ENCODE assay signal across 1 cellular context in the genomic region with DNA sequence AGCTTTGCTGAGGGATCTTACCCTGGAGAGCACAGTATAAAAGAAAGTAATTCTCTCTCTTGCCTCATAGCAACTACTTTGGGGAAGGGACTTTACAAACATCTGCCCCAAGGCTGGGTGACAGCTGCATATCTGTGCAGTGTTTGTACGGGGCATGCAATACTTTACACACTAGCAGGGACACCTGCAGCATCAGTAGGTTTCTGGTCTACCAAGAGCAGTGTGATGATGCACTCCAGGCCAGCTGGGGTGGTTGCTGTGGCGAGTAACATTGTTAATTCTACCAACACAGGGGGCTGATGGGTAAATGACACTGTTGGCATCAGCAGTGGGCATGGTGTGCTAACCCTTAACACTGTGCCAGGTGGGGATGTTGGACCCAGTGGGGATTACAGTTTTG.
A peak's percentile ranks its signal among the peaks of the same experiment; 100 is the strongest.
TF ChIP-seq lines count a peak whose summit lies in the region.

No MANE protein-coding gene starts in this region.

TF ChIP-seq in GM12878, 131 proteins besides CTCF, POLR2A, EP300 and RAD21 (continued from another document and continues in another):
- TF ChIP-seq, protein P1, sequence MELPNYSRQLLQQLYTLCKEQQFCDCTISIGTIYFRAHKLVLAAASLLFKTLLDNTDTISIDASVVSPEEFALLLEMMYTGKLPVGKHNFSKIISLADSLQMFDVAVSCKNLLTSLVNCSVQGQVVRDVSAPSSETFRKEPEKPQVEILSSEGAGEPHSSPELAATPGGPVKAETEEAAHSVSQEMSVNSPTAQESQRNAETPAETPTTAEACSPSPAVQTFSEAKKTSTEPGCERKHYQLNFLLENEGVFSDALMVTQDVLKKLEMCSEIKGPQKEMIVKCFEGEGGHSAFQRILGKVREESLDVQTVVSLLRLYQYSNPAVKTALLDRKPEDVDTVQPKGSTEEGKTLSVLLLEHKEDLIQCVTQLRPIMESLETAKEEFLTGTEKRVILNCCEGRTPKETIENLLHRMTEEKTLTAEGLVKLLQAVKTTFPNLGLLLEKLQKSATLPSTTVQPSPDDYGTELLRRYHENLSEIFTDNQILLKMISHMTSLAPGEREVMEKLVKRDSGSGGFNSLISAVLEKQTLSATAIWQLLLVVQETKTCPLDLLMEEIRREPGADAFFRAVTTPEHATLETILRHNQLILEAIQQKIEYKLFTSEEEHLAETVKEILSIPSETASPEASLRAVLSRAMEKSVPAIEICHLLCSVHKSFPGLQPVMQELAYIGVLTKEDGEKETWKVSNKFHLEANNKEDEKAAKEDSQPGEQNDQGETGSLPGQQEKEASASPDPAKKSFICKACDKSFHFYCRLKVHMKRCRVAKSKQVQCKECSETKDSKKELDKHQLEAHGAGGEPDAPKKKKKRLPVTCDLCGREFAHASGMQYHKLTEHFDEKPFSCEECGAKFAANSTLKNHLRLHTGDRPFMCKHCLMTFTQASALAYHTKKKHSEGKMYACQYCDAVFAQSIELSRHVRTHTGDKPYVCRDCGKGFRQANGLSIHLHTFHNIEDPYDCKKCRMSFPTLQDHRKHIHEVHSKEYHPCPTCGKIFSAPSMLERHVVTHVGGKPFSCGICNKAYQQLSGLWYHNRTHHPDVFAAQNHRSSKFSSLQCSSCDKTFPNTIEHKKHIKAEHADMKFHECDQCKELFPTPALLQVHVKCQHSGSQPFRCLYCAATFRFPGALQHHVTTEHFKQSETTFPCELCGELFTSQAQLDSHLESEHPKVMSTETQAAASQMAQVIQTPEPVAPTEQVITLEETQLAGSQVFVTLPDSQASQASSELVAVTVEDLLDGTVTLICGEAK (IDR thresholded peaks at IDR 0.05; ENCODE audit: borderline replicate concordance) = no peak
- TF ChIP-seq PAX8 (IDR thresholded peaks at IDR 0.05) (no peak), NBN (IDR thresholded peaks at IDR 0.05) (no peak), KDM1A (IDR thresholded peaks at IDR 0.05; ENCODE audit: borderline replicate concordance) (no peak), CHD2 (IDR thresholded peaks at IDR 0.05; ENCODE audit: borderline replicate concordance, low read depth, low read length) (0 out of 2 replicates have a peak, but pooled peaks have one; percentile 32), MEF2B (IDR thresholded peaks at IDR 0.05; ENCODE audit: partially characterized antibody, poor library complexity, severe bottlenecking) (no peak), NR2C1 (IDR thresholded peaks at IDR 0.05) (no peak), SREBF1 (IDR thresholded peaks at IDR 0.05; ENCODE audit: low read length) (no peak), JUNB (IDR thresholded peaks at IDR 0.05) (peak; percentile 37; the same call in 1 of the 2 replicates), SMAD5 (IDR thresholded peaks at IDR 0.05; ENCODE audit: low read depth) (no peak; the same call in 1 of the 2 replicates), TBL1XR1 (IDR thresholded peaks at IDR 0.05; ENCODE audit: low read depth, low read length) (no peak), TCF3 (IDR thresholded peaks at IDR 0.05; ENCODE audit: borderline replicate concordance, insufficient read depth, low read depth, low read length) (peak; percentile 96), NR2F1 (conservative IDR thresholded peaks at IDR 0.05) (no peak), NFXL1 (IDR thresholded peaks at IDR 0.05; ENCODE audit: borderline replicate concordance) (no peak), RBBP5 (conservative IDR thresholded peaks at IDR 0.05) (no peak), NRF1 (conservative IDR thresholded peaks at IDR 0.05; ENCODE audit: low read depth, low read length) (no peak), RB1 (IDR thresholded peaks at IDR 0.05; ENCODE audit: borderline replicate concordance) (no peak), HDAC2 (IDR thresholded peaks at IDR 0.05) (no peak), CREM (IDR thresholded peaks at IDR 0.05; ENCODE audit: low read depth) (peak; percentile 79), MYB (IDR thresholded peaks at IDR 0.05; ENCODE audit: borderline replicate concordance, low read depth, low read length) (no peak), PML (IDR thresholded peaks at IDR 0.05; ENCODE audit: low read length) (0 out of 2 replicates have a peak, but pooled peaks have one; percentile 47), CHD4 (IDR thresholded peaks at IDR 0.05) (no peak), MTA2 (IDR thresholded peaks at IDR 0.05; ENCODE audit: low read depth) (peak; percentile 36), CEBPB (IDR thresholded peaks at IDR 0.05; ENCODE audit: borderline replicate concordance in 1 of 2, low read depth in 2 of 2, low read length in 2 of 2) (no peak), CBFB (IDR thresholded peaks at IDR 0.05; ENCODE audit: low read depth) (peak; percentile 63; the same call in 1 of the 2 replicates), SMAD1 (IDR thresholded peaks at IDR 0.05; ENCODE audit: low read depth, partially characterized antibody) (no peak), GABPA (IDR thresholded peaks at IDR 0.05; ENCODE audit: low read depth) (no peak), STAT1 (conservative IDR thresholded peaks at IDR 0.05) (no peak), IKZF1 (conservative IDR thresholded peaks at IDR 0.05) (peak; percentile 60), MXI1 (IDR thresholded peaks at IDR 0.05; ENCODE audit: low read depth, low read length) (no peak), ZNF24 (IDR thresholded peaks at IDR 0.05) (no peak), SIX5 (IDR thresholded peaks at IDR 0.05; ENCODE audit: low read depth, low read length, severe bottlenecking) (no peak), CBX5 (IDR thresholded peaks at IDR 0.05; ENCODE audit: low read depth) (no peak), FOXM1 (IDR thresholded peaks at IDR 0.05; ENCODE audit: low read depth, low read length) (peak; percentile 67; the same call in 1 of the 2 replicates), ZBED1 (IDR thresholded peaks at IDR 0.05; ENCODE audit: borderline replicate concordance) (0 out of 2 replicates have a peak, but pooled peaks have one; percentile 31), GATAD2B (conservative IDR thresholded peaks at IDR 0.05; ENCODE audit: low read depth) (peak; percentile 46), TARDBP (IDR thresholded peaks at IDR 0.05; ENCODE audit: borderline replicate concordance) (no peak), BRCA1 (IDR thresholded peaks at IDR 0.05; ENCODE audit: low read depth, low read length) (no peak), HCFC1 (IDR thresholded peaks at IDR 0.05; ENCODE audit: low read length) (no peak), RELA (IDR thresholded peaks at IDR 0.05; ENCODE audit: borderline replicate concordance, partially characterized antibody) (no peak), RAD51 (IDR thresholded peaks at IDR 0.05) (no peak)
- TF ChIP-seq, protein P2, sequence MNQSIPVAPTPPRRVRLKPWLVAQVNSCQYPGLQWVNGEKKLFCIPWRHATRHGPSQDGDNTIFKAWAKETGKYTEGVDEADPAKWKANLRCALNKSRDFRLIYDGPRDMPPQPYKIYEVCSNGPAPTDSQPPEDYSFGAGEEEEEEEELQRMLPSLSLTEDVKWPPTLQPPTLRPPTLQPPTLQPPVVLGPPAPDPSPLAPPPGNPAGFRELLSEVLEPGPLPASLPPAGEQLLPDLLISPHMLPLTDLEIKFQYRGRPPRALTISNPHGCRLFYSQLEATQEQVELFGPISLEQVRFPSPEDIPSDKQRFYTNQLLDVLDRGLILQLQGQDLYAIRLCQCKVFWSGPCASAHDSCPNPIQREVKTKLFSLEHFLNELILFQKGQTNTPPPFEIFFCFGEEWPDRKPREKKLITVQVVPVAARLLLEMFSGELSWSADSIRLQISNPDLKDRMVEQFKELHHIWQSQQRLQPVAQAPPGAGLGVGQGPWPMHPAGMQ (IDR thresholded peaks at IDR 0.05; ENCODE audit: borderline replicate concordance) = no peak
- TF ChIP-seq, protein P3, sequence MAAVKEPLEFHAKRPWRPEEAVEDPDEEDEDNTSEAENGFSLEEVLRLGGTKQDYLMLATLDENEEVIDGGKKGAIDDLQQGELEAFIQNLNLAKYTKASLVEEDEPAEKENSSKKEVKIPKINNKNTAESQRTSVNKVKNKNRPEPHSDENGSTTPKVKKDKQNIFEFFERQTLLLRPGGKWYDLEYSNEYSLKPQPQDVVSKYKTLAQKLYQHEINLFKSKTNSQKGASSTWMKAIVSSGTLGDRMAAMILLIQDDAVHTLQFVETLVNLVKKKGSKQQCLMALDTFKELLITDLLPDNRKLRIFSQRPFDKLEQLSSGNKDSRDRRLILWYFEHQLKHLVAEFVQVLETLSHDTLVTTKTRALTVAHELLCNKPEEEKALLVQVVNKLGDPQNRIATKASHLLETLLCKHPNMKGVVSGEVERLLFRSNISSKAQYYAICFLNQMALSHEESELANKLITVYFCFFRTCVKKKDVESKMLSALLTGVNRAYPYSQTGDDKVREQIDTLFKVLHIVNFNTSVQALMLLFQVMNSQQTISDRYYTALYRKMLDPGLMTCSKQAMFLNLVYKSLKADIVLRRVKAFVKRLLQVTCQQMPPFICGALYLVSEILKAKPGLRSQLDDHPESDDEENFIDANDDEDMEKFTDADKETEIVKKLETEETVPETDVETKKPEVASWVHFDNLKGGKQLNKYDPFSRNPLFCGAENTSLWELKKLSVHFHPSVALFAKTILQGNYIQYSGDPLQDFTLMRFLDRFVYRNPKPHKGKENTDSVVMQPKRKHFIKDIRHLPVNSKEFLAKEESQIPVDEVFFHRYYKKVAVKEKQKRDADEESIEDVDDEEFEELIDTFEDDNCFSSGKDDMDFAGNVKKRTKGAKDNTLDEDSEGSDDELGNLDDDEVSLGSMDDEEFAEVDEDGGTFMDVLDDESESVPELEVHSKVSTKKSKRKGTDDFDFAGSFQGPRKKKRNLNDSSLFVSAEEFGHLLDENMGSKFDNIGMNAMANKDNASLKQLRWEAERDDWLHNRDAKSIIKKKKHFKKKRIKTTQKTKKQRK (IDR thresholded peaks at IDR 0.05; ENCODE audit: low read depth, low read length) = no peak
- TF ChIP-seq, protein P4, sequence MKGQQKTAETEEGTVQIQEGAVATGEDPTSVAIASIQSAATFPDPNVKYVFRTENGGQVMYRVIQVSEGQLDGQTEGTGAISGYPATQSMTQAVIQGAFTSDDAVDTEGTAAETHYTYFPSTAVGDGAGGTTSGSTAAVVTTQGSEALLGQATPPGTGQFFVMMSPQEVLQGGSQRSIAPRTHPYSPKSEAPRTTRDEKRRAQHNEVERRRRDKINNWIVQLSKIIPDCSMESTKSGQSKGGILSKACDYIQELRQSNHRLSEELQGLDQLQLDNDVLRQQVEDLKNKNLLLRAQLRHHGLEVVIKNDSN (IDR thresholded peaks at IDR 0.05; ENCODE audit: borderline replicate concordance, extremely low read length, insufficient read depth, low read depth, low read length) = no peak
- TF ChIP-seq, protein P5, sequence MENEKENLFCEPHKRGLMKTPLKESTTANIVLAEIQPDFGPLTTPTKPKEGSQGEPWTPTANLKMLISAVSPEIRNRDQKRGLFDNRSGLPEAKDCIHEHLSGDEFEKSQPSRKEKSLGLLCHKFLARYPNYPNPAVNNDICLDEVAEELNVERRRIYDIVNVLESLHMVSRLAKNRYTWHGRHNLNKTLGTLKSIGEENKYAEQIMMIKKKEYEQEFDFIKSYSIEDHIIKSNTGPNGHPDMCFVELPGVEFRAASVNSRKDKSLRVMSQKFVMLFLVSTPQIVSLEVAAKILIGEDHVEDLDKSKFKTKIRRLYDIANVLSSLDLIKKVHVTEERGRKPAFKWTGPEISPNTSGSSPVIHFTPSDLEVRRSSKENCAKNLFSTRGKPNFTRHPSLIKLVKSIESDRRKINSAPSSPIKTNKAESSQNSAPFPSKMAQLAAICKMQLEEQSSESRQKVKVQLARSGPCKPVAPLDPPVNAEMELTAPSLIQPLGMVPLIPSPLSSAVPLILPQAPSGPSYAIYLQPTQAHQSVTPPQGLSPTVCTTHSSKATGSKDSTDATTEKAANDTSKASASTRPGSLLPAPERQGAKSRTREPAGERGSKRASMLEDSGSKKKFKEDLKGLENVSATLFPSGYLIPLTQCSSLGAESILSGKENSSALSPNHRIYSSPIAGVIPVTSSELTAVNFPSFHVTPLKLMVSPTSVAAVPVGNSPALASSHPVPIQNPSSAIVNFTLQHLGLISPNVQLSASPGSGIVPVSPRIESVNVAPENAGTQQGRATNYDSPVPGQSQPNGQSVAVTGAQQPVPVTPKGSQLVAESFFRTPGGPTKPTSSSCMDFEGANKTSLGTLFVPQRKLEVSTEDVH (IDR thresholded peaks at IDR 0.05; ENCODE audit: low read depth, partially characterized antibody) = no peak
- TF ChIP-seq, protein P6, sequence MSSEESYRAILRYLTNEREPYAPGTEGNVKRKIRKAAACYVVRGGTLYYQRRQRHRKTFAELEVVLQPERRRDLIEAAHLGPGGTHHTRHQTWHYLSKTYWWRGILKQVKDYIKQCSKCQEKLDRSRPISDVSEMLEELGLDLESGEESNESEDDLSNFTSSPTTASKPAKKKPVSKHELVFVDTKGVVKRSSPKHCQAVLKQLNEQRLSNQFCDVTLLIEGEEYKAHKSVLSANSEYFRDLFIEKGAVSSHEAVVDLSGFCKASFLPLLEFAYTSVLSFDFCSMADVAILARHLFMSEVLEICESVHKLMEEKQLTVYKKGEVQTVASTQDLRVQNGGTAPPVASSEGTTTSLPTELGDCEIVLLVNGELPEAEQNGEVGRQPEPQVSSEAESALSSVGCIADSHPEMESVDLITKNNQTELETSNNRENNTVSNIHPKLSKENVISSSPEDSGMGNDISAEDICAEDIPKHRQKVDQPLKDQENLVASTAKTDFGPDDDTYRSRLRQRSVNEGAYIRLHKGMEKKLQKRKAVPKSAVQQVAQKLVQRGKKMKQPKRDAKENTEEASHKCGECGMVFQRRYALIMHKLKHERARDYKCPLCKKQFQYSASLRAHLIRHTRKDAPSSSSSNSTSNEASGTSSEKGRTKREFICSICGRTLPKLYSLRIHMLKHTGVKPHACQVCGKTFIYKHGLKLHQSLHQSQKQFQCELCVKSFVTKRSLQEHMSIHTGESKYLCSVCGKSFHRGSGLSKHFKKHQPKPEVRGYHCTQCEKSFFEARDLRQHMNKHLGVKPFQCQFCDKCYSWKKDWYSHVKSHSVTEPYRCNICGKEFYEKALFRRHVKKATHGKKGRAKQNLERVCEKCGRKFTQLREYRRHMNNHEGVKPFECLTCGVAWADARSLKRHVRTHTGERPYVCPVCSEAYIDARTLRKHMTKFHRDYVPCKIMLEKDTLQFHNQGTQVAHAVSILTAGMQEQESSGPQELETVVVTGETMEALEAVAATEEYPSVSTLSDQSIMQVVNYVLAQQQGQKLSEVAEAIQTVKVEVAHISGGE (CRISPR knock-in tag; IDR thresholded peaks at IDR 0.05) = no peak
- TF ChIP-seq, protein P7, sequence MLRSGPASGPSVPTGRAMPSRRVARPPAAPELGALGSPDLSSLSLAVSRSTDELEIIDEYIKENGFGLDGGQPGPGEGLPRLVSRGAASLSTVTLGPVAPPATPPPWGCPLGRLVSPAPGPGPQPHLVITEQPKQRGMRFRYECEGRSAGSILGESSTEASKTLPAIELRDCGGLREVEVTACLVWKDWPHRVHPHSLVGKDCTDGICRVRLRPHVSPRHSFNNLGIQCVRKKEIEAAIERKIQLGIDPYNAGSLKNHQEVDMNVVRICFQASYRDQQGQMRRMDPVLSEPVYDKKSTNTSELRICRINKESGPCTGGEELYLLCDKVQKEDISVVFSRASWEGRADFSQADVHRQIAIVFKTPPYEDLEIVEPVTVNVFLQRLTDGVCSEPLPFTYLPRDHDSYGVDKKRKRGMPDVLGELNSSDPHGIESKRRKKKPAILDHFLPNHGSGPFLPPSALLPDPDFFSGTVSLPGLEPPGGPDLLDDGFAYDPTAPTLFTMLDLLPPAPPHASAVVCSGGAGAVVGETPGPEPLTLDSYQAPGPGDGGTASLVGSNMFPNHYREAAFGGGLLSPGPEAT (IDR thresholded peaks at IDR 0.05; ENCODE audit: low read depth) = peak; percentile 47; the same call in 1 of the 2 replicates
